In the genomic region with DNA sequence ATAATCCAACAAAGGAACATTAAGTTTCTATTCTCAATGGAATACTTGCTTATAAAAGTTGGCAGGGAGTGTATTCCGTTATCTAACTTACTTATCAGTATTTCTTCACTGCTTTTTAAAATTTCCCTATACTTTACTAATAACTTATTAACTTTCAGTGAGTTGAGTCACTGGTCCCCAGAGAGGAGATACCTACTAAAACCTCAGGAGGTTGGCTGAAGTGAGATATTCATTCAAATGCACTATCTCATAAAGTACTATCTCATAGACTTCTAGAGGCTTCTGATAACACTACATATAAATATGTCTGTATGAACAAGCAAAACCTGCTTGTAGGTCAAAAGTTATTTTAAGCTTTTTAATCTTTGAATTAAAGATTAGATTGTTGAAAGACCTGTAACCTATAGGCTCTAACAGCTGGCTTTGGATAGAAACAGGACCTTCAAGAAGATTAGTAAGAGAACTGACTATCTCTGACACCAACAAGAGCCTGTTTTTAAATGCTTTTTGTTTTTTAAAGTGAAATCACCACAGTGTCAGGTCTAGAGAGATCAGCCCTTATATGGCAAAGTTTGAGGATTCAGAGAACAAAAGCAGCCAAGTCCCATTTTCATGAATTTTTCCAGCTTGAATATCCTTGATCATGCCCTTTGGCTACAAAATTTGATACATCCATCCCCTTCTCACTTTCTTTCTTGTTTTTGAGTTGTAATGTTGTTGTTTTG, we compare ENCODE assay signal across 1 cellular context.
TF ChIP-seq lines count a peak whose summit lies in the region.

No MANE protein-coding gene starts in this region.

TF ChIP-seq in GM23338, 12 proteins besides CTCF, POLR2A, EP300 and RAD21 (continued from another document):
- TF ChIP-seq, protein P1, sequence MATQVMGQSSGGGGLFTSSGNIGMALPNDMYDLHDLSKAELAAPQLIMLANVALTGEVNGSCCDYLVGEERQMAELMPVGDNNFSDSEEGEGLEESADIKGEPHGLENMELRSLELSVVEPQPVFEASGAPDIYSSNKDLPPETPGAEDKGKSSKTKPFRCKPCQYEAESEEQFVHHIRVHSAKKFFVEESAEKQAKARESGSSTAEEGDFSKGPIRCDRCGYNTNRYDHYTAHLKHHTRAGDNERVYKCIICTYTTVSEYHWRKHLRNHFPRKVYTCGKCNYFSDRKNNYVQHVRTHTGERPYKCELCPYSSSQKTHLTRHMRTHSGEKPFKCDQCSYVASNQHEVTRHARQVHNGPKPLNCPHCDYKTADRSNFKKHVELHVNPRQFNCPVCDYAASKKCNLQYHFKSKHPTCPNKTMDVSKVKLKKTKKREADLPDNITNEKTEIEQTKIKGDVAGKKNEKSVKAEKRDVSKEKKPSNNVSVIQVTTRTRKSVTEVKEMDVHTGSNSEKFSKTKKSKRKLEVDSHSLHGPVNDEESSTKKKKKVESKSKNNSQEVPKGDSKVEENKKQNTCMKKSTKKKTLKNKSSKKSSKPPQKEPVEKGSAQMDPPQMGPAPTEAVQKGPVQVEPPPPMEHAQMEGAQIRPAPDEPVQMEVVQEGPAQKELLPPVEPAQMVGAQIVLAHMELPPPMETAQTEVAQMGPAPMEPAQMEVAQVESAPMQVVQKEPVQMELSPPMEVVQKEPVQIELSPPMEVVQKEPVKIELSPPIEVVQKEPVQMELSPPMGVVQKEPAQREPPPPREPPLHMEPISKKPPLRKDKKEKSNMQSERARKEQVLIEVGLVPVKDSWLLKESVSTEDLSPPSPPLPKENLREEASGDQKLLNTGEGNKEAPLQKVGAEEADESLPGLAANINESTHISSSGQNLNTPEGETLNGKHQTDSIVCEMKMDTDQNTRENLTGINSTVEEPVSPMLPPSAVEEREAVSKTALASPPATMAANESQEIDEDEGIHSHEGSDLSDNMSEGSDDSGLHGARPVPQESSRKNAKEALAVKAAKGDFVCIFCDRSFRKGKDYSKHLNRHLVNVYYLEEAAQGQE (IDR thresholded peaks at IDR 0.05; ENCODE audit: unreplicated experiment): no peak
- no peak for TF ChIP-seq EZH2phosphoT487 (IDR thresholded peaks at IDR 0.05; ENCODE audit: unreplicated experiment)
- TF ChIP-seq CREB1 (CRISPR knock-in tag; IDR thresholded peaks at IDR 0.05; ENCODE audit: low read depth): no peak
- no peak for TF ChIP-seq ZNF114 (CRISPR knock-in tag; IDR thresholded peaks at IDR 0.05)
- no peak for TF ChIP-seq ZNF331 (CRISPR knock-in tag; IDR thresholded peaks at IDR 0.05; ENCODE audit: low read depth)
- TF ChIP-seq NANOG (IDR thresholded peaks at IDR 0.05; ENCODE audit: borderline replicate concordance): no peak
- TF ChIP-seq JUNB (IDR thresholded peaks at IDR 0.05; ENCODE audit: unreplicated experiment): no peak
- TF ChIP-seq EZH2 (IDR thresholded peaks at IDR 0.05; ENCODE audit: low read depth, unreplicated experiment): no peak
- no peak for TF ChIP-seq POLR2AphosphoS5 (IDR thresholded peaks at IDR 0.05; ENCODE audit: low read depth)
- TF ChIP-seq, protein P2, sequence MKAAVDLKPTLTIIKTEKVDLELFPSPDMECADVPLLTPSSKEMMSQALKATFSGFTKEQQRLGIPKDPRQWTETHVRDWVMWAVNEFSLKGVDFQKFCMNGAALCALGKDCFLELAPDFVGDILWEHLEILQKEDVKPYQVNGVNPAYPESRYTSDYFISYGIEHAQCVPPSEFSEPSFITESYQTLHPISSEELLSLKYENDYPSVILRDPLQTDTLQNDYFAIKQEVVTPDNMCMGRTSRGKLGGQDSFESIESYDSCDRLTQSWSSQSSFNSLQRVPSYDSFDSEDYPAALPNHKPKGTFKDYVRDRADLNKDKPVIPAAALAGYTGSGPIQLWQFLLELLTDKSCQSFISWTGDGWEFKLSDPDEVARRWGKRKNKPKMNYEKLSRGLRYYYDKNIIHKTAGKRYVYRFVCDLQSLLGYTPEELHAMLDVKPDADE (IDR thresholded peaks at IDR 0.05): no peak
- TF ChIP-seq STAT1 (IDR thresholded peaks at IDR 0.05; ENCODE audit: unreplicated experiment): no peak
